ENCODE assay signal across 8 cellular contexts in the genomic region with DNA sequence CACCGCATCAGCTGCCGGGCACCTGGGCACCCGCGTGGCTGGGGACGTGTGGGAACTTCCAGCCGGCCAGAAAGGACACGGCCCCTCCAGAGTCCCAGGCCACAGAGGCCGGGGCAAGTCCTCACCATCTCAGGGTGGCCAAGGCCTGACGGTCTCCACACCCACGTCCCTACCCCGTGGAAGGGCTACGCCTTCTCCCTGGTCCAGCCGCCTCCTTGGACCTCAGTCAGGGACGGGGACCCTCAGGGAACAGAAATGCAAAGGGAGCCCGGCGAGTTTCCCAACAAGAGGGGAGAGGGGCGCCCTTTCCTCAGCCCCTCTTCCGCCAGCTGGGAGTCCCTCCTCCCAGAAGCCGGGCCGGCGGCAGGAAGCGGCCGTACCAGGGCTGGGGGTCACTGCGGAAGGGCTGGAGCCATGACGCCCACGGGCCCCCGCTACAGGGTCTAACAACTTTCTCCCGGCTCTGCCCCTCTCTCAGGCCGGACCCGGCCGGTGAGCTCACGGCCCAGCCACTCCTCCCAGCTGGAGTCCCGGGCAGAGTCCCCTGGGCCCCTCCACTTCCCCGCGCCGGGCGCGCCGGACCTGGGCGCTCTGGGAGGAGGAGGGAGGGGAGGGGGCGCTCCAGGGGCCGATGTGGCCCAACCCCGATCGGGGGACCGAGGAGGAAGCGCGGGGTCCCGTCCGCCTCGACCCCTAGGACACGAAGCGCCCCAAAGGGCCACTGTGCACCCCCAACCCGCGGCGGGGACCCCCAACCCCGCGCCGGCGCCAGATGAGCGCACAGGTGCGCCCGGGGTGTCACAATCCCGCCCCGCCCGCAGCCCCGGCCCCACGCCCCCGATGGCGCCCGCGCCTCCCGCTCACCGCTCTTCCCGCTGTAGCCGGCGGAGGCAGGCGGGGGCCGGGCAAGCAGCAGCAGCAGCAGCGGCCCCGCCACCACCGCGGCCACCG. TPM values are rescaled to one million over a fixed set of nuclear protein-coding genes. Genes with fewer than 3 reads are reported as not detected.
DNase-seq lines count a peak whose midpoint lies in the region; ATAC-seq and TF ChIP-seq lines count a peak whose summit lies in the region.

No MANE protein-coding gene starts in this region.

- no peaks in the 10 kb centered on the region for H3K9me3 Mint-ChIP-seq in activated T-cell treated with anti-CD3 and anti-CD28 coated beads, Interleukin-2, amount 50 U/mL, for 72 hours

- H3K27ac ChIP-seq in A673 (ENCODE audit: low read depth, low read length, poor library complexity, severe bottlenecking) = peak overlapping the region; percentile 63
- peak overlapping the region; percentile 35 to 90 (median 79) for H3K27ac ChIP-seq in heart right ventricle

- H3K27me3 Mint-ChIP-seq in activated T-cell treated with anti-CD3 and anti-CD28 coated beads, Interleukin-2, amount 50 U/mL, for 72 hours (ENCODE audit: low read depth) = no peaks in the 10 kb centered on the region

- peaks cover 20% of the 10 kb centered on the region for H3K4me1 Mint-ChIP-seq in activated T-cell treated with anti-CD3 and anti-CD28 coated beads, Interleukin-2, amount 50 U/mL, for 72 hours (ENCODE audit: low read depth)

- ATAC-seq in GM18502 (IDR thresholded peaks at IDR 0.05; ENCODE audit: poor library complexity, unreplicated experiment) (peak; percentile 11), HG03354 (IDR thresholded peaks at IDR 0.05; ENCODE audit: poor library complexity, severe bottlenecking, unreplicated experiment) (peak; percentile 34), heart right ventricle (peak; percentile 16 to 48 (median 38)), HG03565 (IDR thresholded peaks at IDR 0.05; ENCODE audit: unreplicated experiment) (no peak)
- ATAC-seq in activated T-cell treated with anti-CD3 and anti-CD28 coated beads, Interleukin-2, amount 50 U/mL, for 72 hours (replicated peaks in 1 of 2) = peak; percentile 48 to 55

- POLR2A ChIA-PET in A673 (lab: Charles Lee; ENCODE audit: low non-redundant PET) = no interaction called here

- H3K4me3 Mint-ChIP-seq in activated T-cell treated with anti-CD3 and anti-CD28 coated beads, Interleukin-2, amount 50 U/mL, for 72 hours = peak overlapping the region; percentile 73 to 78

- no peak for DNase-seq in A673 (ENCODE audit: low spot score)
- peak in 1 of 2 donors; percentile 26 for DNase-seq in activated T-cell treated with anti-CD3 and anti-CD28 coated beads, Interleukin-2, amount 50 U/mL, for 72 hours
- DNase-seq in heart right ventricle = peak in 1 of 2 donors; percentile 54
- DNase-seq in retinal pigment epithelial cell (ENCODE audit: low read depth) = no peak
- DNase-seq in foreskin melanocyte = no peak

- no peaks in the 10 kb centered on the region for H3K36me3 Mint-ChIP-seq in activated T-cell treated with anti-CD3 and anti-CD28 coated beads, Interleukin-2, amount 50 U/mL, for 72 hours (ENCODE audit: insufficient read depth in 2 of 2)

- TF ChIP-seq CTCF in A673 (conservative IDR thresholded peaks at IDR 0.05; ENCODE audit: low read depth, low read length) = no peak
- no peak for TF ChIP-seq CTCF in heart right ventricle (IDR thresholded peaks at IDR 0.05)
- peak; percentile 3 for TF ChIP-seq CTCF in retinal pigment epithelial cell (conservative IDR thresholded peaks at IDR 0.05; ENCODE audit: low read depth, low read length)

- peak overlapping the region; percentile 93 for H3K4me3 ChIP-seq in A673 (ENCODE audit: low read depth, low read length, poor library complexity, severe bottlenecking)
- H3K4me3 ChIP-seq in heart right ventricle = peak overlapping the region; percentile 53 to 99 (median 91)
- H3K4me3 ChIP-seq in retinal pigment epithelial cell (ENCODE audit: low read length) = peak overlapping the region; percentile 72

- intact Hi-C loops in A673 (cut with micrococcal nuclease; ENCODE audit: unreplicated experiment) = no loop called here
- intact Hi-C loops in heart right ventricle (cut with DNase I) = no loop called here

- no peaks in the 10 kb centered on the region for H3K27me3 ChIP-seq in A673 (replicated peaks; ENCODE audit: insufficient read depth, low read depth, low read length, poor library complexity)
- H3K27me3 ChIP-seq in heart right ventricle = no peaks in the 10 kb centered on the region

- no peak overlapping the region for H3K27ac Mint-ChIP-seq in activated T-cell treated with anti-CD3 and anti-CD28 coated beads, Interleukin-2, amount 50 U/mL, for 72 hours

- H3K36me3 ChIP-seq in A673 (ENCODE audit: insufficient read depth, low read length, poor library complexity, severe bottlenecking) (peaks cover 6% of the 10 kb centered on the region), heart right ventricle (peaks cover 0 to 18% (median 6%) of the 10 kb centered on the region in 9 donors)

- H3K9me3 ChIP-seq in A673 (ENCODE audit: low read depth, low read length, poor library complexity, severe bottlenecking) (no peaks in the 10 kb centered on the region), heart right ventricle (no peaks in the 10 kb centered on the region)

- no TSS peak for BruUV-seq in A673 (replicated peaks; lab: Mats Ljungman, UMichigan)

- H3K4me1 ChIP-seq in A673 (ENCODE audit: insufficient read depth, low read length, poor library complexity, severe bottlenecking) = no peaks in the 10 kb centered on the region
- peaks cover 0 to 52% (median 35%) of the 10 kb centered on the region in 9 donors for H3K4me1 ChIP-seq in heart right ventricle

- CTCF ChIA-PET in A673 (lab: Charles Lee) = no interaction called here

- WGBS in heart right ventricle, 2 donors = 1 to 2% methylated on average over 68 to 82 of the region's 83 CpGs

RNA-seq across cellular contexts. Expression of gene PGAP6, which starts 0.7 kb away (rescaled TPM):
- total RNA-seq in A673 (2021) (38.7 and 47.1 TPM in 2 replicates), heart right ventricle (10 to 100 TPM; 27.1 to 57.3 (median 33.1) TPM)
- total RNA-seq in activated T-cell treated with anti-CD3 and anti-CD28 coated beads, Interleukin-2, amount 50 U/mL, for 72 hours = 10 to 100 TPM; 29.7 to 39.7 TPM
- polyA plus RNA-seq in heart right ventricle = 10 to 100 TPM; 27.8 to 45.3 TPM

RNA-seq across cellular contexts. Expression of gene MRPL28, which starts 10.8 kb away (rescaled TPM):
- total RNA-seq in A673 (2021) (150 and 157 TPM in 2 replicates), heart right ventricle (10 to 100 TPM; 64.9 to 78.6 (median 74.6) TPM)
- total RNA-seq in activated T-cell treated with anti-CD3 and anti-CD28 coated beads, Interleukin-2, amount 50 U/mL, for 72 hours = 10 to 100 TPM; 54.5 to 73.2 TPM
- polyA plus RNA-seq in heart right ventricle = 100 to 1,000 TPM; 134 to 169 TPM

RNA-seq across cellular contexts. Expression of gene NME4, which starts 15.9 kb away (rescaled TPM):
- total RNA-seq in A673 (2021) = 261 and 321 TPM in 2 replicates
- total RNA-seq in activated T-cell treated with anti-CD3 and anti-CD28 coated beads, Interleukin-2, amount 50 U/mL, for 72 hours = 10 to 100 TPM; 24.6 to 27.6 TPM
- total RNA-seq in heart right ventricle = 10 to 100 TPM; 57.8 to 97.0 (median 75.4) TPM
- polyA plus RNA-seq in heart right ventricle = 10 to 100 TPM; 48.1 to 97.2 TPM

RNA-seq across cellular contexts. Expression of gene DECR2, which starts 20.6 kb away (rescaled TPM):
- total RNA-seq in A673 (2021) = 27.5 and 28.7 TPM in 2 replicates
- 10 to 100 TPM in 1 of 2 donors, 1 to 10 TPM in 1; 7.5 to 10.6 TPM for total RNA-seq in activated T-cell treated with anti-CD3 and anti-CD28 coated beads, Interleukin-2, amount 50 U/mL, for 72 hours
- total RNA-seq in heart right ventricle = 10 to 100 TPM in 7 of 10 donors, 1 to 10 TPM in 3; 7.0 to 17.4 (median 11.6) TPM
- polyA plus RNA-seq in heart right ventricle = 10 to 100 TPM in 1 of 2 donors, 1 to 10 TPM in 1; 9.3 to 26.0 TPM

RNA-seq across cellular contexts. Expression of gene AXIN1, which starts 28.6 kb away (rescaled TPM):
- total RNA-seq in A673 (2021) = 32.7 and 38.2 TPM in 2 replicates
- 10 to 100 TPM; 28.8 to 29.4 TPM for total RNA-seq in activated T-cell treated with anti-CD3 and anti-CD28 coated beads, Interleukin-2, amount 50 U/mL, for 72 hours
- total RNA-seq in heart right ventricle = 10 to 100 TPM in 4 of 10 donors, 1 to 10 TPM in 6; 7.7 to 16.1 (median 9.2) TPM
- polyA plus RNA-seq in heart right ventricle = 10 to 100 TPM in 1 of 2 donors, 1 to 10 TPM in 1; 9.4 to 14.9 TPM
